Comparison of ENCODE assay signal across 1 cellular context in the genomic region with DNA sequence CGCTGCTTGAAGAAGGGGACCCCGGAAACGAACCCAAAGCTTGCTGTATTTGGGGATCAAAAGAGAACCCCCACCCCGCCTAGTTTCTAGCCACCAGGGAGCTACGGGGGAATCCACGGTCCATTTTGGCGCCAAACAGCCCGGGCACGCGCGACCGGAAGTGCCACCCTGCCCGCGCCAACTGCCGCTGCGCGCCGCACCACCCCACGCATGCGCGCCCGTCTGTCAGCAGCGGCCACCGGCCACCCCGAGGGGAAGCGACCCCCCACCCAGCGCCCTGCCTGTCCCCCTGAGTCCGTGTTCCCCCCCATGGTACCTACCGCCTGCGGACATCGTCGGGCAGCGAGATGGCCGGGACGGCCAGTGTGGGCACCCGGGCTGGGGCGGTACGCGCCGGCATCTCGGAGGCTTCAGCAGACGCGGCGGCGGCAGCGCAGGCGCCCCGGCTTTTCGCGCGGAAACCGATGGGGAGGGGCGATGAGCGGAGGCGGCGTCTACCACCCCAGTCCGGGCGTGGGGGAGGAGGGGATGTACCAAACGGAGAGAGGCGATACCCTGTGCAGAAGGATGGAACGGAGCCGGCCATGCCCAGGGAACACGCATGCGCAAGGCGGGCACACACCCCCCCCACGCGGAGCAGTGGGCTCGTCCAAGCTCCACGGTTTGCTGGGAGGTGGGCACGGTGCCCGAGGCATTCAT.
TF ChIP-seq lines count a peak whose summit lies in the region.

A gene (minus strand): TSS at position 454 of the 699 bp plus-strand sequence. CDS start 54 bp downstream, at position 400.

TF ChIP-seq in GM12878, 131 proteins besides CTCF, POLR2A, EP300 and RAD21 (continued from another document):
- TF ChIP-seq, protein P1, sequence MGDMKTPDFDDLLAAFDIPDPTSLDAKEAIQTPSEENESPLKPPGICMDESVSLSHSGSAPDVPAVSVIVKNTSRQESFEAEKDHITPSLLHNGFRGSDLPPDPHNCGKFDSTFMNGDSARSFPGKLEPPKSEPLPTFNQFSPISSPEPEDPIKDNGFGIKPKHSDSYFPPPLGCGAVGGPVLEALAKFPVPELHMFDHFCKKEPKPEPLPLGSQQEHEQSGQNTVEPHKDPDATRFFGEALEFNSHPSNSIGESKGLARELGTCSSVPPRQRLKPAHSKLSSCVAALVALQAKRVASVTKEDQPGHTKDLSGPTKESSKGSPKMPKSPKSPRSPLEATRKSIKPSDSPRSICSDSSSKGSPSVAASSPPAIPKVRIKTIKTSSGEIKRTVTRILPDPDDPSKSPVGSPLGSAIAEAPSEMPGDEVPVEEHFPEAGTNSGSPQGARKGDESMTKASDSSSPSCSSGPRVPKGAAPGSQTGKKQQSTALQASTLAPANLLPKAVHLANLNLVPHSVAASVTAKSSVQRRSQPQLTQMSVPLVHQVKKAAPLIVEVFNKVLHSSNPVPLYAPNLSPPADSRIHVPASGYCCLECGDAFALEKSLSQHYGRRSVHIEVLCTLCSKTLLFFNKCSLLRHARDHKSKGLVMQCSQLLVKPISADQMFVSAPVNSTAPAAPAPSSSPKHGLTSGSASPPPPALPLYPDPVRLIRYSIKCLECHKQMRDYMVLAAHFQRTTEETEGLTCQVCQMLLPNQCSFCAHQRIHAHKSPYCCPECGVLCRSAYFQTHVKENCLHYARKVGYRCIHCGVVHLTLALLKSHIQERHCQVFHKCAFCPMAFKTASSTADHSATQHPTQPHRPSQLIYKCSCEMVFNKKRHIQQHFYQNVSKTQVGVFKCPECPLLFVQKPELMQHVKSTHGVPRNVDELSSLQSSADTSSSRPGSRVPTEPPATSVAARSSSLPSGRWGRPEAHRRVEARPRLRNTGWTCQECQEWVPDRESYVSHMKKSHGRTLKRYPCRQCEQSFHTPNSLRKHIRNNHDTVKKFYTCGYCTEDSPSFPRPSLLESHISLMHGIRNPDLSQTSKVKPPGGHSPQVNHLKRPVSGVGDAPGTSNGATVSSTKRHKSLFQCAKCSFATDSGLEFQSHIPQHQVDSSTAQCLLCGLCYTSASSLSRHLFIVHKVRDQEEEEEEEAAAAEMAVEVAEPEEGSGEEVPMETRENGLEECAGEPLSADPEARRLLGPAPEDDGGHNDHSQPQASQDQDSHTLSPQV (IDR thresholded peaks at IDR 0.05) = no peak
- TF ChIP-seq HCFC1 (IDR thresholded peaks at IDR 0.05; ENCODE audit: low read length) = no peak; the same call in 1 of the 2 replicates
- TF ChIP-seq NBN (IDR thresholded peaks at IDR 0.05) = peak; percentile 51; the same call in 1 of the 2 replicates
- TF ChIP-seq SIX5 (IDR thresholded peaks at IDR 0.05; ENCODE audit: low read depth, low read length, severe bottlenecking) = peak; percentile 66
- no peak for TF ChIP-seq HDAC6 (IDR thresholded peaks at IDR 0.05; ENCODE audit: unreplicated experiment)
- peak; percentile 99 for TF ChIP-seq ATF7 (IDR thresholded peaks at IDR 0.05; ENCODE audit: low read depth)
- peak; percentile 86 for TF ChIP-seq SP1 (IDR thresholded peaks at IDR 0.05; ENCODE audit: low read depth, low read length)
- no peak for TF ChIP-seq BCL11A (IDR thresholded peaks at IDR 0.05; ENCODE audit: low read depth, low read length)
- no peak for TF ChIP-seq BMI1 (IDR thresholded peaks at IDR 0.05; ENCODE audit: borderline replicate concordance)
- peak; percentile 71 for TF ChIP-seq NRF1 (conservative IDR thresholded peaks at IDR 0.05; ENCODE audit: low read depth, low read length)
- TF ChIP-seq GABPA (IDR thresholded peaks at IDR 0.05; ENCODE audit: low read depth) = no peak; the same call in 1 of the 2 replicates
- TF ChIP-seq, protein P2, sequence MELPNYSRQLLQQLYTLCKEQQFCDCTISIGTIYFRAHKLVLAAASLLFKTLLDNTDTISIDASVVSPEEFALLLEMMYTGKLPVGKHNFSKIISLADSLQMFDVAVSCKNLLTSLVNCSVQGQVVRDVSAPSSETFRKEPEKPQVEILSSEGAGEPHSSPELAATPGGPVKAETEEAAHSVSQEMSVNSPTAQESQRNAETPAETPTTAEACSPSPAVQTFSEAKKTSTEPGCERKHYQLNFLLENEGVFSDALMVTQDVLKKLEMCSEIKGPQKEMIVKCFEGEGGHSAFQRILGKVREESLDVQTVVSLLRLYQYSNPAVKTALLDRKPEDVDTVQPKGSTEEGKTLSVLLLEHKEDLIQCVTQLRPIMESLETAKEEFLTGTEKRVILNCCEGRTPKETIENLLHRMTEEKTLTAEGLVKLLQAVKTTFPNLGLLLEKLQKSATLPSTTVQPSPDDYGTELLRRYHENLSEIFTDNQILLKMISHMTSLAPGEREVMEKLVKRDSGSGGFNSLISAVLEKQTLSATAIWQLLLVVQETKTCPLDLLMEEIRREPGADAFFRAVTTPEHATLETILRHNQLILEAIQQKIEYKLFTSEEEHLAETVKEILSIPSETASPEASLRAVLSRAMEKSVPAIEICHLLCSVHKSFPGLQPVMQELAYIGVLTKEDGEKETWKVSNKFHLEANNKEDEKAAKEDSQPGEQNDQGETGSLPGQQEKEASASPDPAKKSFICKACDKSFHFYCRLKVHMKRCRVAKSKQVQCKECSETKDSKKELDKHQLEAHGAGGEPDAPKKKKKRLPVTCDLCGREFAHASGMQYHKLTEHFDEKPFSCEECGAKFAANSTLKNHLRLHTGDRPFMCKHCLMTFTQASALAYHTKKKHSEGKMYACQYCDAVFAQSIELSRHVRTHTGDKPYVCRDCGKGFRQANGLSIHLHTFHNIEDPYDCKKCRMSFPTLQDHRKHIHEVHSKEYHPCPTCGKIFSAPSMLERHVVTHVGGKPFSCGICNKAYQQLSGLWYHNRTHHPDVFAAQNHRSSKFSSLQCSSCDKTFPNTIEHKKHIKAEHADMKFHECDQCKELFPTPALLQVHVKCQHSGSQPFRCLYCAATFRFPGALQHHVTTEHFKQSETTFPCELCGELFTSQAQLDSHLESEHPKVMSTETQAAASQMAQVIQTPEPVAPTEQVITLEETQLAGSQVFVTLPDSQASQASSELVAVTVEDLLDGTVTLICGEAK (IDR thresholded peaks at IDR 0.05; ENCODE audit: borderline replicate concordance) = peak; percentile 49
- TF ChIP-seq SREBF2 (IDR thresholded peaks at IDR 0.05; ENCODE audit: low read length) = no peak
- TF ChIP-seq, protein P3, sequence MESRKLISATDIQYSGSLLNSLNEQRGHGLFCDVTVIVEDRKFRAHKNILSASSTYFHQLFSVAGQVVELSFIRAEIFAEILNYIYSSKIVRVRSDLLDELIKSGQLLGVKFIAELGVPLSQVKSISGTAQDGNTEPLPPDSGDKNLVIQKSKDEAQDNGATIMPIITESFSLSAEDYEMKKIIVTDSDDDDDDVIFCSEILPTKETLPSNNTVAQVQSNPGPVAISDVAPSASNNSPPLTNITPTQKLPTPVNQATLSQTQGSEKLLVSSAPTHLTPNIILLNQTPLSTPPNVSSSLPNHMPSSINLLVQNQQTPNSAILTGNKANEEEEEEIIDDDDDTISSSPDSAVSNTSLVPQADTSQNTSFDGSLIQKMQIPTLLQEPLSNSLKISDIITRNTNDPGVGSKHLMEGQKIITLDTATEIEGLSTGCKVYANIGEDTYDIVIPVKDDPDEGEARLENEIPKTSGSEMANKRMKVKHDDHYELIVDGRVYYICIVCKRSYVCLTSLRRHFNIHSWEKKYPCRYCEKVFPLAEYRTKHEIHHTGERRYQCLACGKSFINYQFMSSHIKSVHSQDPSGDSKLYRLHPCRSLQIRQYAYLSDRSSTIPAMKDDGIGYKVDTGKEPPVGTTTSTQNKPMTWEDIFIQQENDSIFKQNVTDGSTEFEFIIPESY (IDR thresholded peaks at IDR 0.05) = no peak
- TF ChIP-seq, protein P4, sequence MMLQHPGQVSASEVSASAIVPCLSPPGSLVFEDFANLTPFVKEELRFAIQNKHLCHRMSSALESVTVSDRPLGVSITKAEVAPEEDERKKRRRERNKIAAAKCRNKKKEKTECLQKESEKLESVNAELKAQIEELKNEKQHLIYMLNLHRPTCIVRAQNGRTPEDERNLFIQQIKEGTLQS (IDR thresholded peaks at IDR 0.05; ENCODE audit: borderline replicate concordance, extremely low read depth, low read depth, low read length) = no peak
- peak; percentile 31 for TF ChIP-seq MYC (IDR thresholded peaks at IDR 0.05; ENCODE audit: insufficient read depth, insufficient read length, insufficient replicate concordance, low read length, severe bottlenecking)
- TF ChIP-seq MXI1 (IDR thresholded peaks at IDR 0.05; ENCODE audit: low read depth, low read length) = peak; percentile 49; the same call in 1 of the 2 replicates
